ENCODE assay signal across 16 cellular contexts in the genomic region with DNA sequence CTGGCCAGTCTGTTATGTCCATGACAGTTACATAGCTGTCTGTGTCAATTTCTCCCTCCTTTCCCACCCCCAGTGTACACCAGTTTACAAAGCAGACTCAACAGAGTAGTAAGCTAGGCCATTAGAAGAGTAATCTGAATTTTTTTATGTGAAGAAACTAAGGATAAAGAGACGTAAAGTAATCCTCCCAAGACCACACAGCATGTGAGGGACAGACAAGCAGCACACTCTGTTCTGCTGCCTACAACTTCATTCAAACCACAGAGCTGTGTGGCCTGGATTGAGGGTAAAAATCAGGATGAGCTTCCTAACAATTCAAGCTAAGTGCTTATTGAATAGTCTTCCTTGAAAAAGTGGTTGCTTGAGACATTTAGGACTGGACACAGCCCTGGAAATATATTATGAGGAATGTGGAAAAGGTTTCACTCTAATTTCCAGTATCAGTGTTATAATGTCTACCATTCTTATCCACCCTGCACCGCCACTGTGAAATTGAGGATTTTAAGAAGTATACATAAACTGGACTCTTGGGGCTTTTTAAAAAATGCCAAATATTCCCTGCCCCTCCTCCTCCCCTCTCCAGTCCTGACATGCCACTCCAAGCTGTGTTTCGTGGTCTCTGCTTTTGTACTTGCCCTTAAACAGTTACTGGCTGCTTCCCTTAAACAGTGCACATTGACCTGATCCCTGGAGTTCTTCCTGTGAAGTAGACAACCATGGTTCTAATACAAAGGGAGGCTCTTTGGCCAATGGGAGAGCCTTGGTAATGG.
"Had no signal": no experiment of that assay in that cellular context is flagged by ENCODE, and none has a peak within 500 bp of the region (broad histone marks: within the 10 kb centered on the region; RNA-seq: fewer than 3 reads in every experiment).

No MANE protein-coding gene starts in this region.

- H3K27ac Mint-ChIP-seq: activated naive CD8-positive, alpha-beta T cell had no signal

- H3K9ac ChIP-seq: parathyroid adenoma had no signal

- H3K4me1 ChIP-seq: parathyroid adenoma had no signal

- H3K4me3 ChIP-seq: gastroesophageal sphincter, heart right ventricle, lung, sigmoid colon, thyroid gland had no signal

- ATAC-seq: gastroesophageal sphincter, heart right ventricle had no signal

- H2AFZ ChIP-seq: parathyroid adenoma had no signal

- H3K27me3 Mint-ChIP-seq: activated naive CD8-positive, alpha-beta T cell; naive B cell had no signal

- H3K27ac ChIP-seq: gastroesophageal sphincter, heart right ventricle, parathyroid adenoma, sigmoid colon, thyroid gland had no signal

- H3K9me3 Mint-ChIP-seq: naive B cell had no signal

- H3K4me3 Mint-ChIP-seq: activated naive CD8-positive, alpha-beta T cell; naive B cell had no signal

- H3K27me3 ChIP-seq: gastroesophageal sphincter, heart right ventricle, sigmoid colon, thyroid gland had no signal

- H3K9me3 ChIP-seq: gastroesophageal sphincter, heart right ventricle, sigmoid colon, thyroid gland had no signal

- DNase-seq: activated CD4-positive, alpha-beta T cell treated with anti-CD3 and anti-CD28 coated beads for 1 hour; activated CD4-positive, alpha-beta T cell treated with anti-CD3 and anti-CD28 coated beads, Interleukin-2, amount 50 U/mL, for 48 hours; activated effector memory CD4-positive, alpha-beta T cell treated with anti-CD3 and anti-CD28 coated beads, Interleukin-2, amount 50 U/mL, for 16 hours; activated T-cell treated with anti-CD3 and anti-CD28 coated beads, Interleukin-2, amount 50 U/mL, for 48 hours; amygdala; heart right ventricle; midbrain; naive B cell; sigmoid colon; stimulated activated CD4-positive, alpha-beta T cell treated with anti-CD3 and anti-CD28 coated beads, Interleukin-2, amount 100 ng/mL, for 24 hours; T-helper 9 cell; thyroid gland had no signal
